25 cellular contexts compared by ENCODE assay signal in genomic region chr13:20099319-20099718, GRCh38.
"Had no signal": no experiment of that assay in that cellular context is flagged by ENCODE, and none has a peak within 500 bp of the region (broad histone marks: within the 10 kb centered on the region; RNA-seq: fewer than 3 reads in every experiment).

No MANE protein-coding gene starts in this region.

- H3K4me3 Mint-ChIP-seq: activated B cell treated with CpG ODN at 0.5 μM for 24 hours; activated CD4-positive, alpha-beta memory T cell treated with anti-CD3 and anti-CD28 coated beads for 36 hours; activated CD4-positive, alpha-beta T cell treated with anti-CD3 and anti-CD28 coated beads for 36 hours; activated naive CD8-positive, alpha-beta T cell treated with anti-CD3 and anti-CD28 coated beads for 36 hours; natural killer cell; stimulated activated naive CD8-positive, alpha-beta T cell treated with anti-CD3 and anti-CD28 coated beads, Interleukin-15, Interleukin-2, amounts not matched to agents 100 ng/mL and 50 ng/mL, for 24 hours; T-helper 2 cell treated with Interferon-gamma antibody and Interleukin-4, amounts not matched to agents 5 μg/mL and 100 μg/mL, for 36 hours had no signal

- H3K4me3 ChIP-seq: coronary artery, gastroesophageal sphincter, heart left ventricle, left ventricle myocardium inferior, ovary, psoas muscle, right atrium auricular region, thyroid gland, upper lobe of right lung had no signal

- H3K27ac ChIP-seq: coronary artery, epithelial cell of prostate, gastroesophageal sphincter, heart left ventricle, left ventricle myocardium inferior, neutrophil, ovary, psoas muscle, right atrium auricular region, thyroid gland, upper lobe of right lung had no signal

- ATAC-seq: activated CD4-positive, alpha-beta T cell treated with anti-CD3 and anti-CD28 coated beads for 36 hours; gastroesophageal sphincter; heart left ventricle; natural killer cell; psoas muscle; upper lobe of right lung had no signal

- H3K36me3 Mint-ChIP-seq: activated CD4-positive, alpha-beta memory T cell treated with anti-CD3 and anti-CD28 coated beads for 36 hours; activated naive CD8-positive, alpha-beta T cell treated with anti-CD3 and anti-CD28 coated beads for 36 hours; natural killer cell had no signal

- H3K27me3 ChIP-seq: ovary, right atrium auricular region, thyroid gland had no signal

- DNase-seq: activated B cell treated with CpG ODN at 0.5 μM for 24 hours; activated CD4-positive, alpha-beta memory T cell treated with anti-CD3 and anti-CD28 coated beads for 36 hours; activated CD4-positive, alpha-beta T cell treated with anti-CD3 and anti-CD28 coated beads for 36 hours; activated naive CD4-positive, alpha-beta T cell treated with Interleukin-2 at 50 U/mL for 16 hours; activated naive CD8-positive, alpha-beta T cell treated with anti-CD3 and anti-CD28 coated beads for 36 hours; activated T-cell treated with anti-CD3 and anti-CD28 coated beads, Interleukin-2, amount 50 U/mL, for 48 hours; heart left ventricle; kidney glomerular epithelial cell; left ventricle myocardium inferior; midbrain; natural killer cell; ovary; psoas muscle; stimulated activated CD4-positive, alpha-beta T cell treated with anti-CD3 and anti-CD28 coated beads, Interleukin-1b, Interleukin-23, amount 100 ng/mL, for 48 hours; substantia nigra; thyroid gland; upper lobe of right lung had no signal

- H3K4me1 Mint-ChIP-seq: activated B cell treated with CpG ODN at 0.5 μM for 24 hours; activated CD4-positive, alpha-beta T cell treated with anti-CD3 and anti-CD28 coated beads for 36 hours; natural killer cell had no signal

- H3K9me3 ChIP-seq: gastroesophageal sphincter, heart left ventricle, left ventricle myocardium inferior, neutrophil, ovary, psoas muscle, right atrium auricular region, thyroid gland, upper lobe of right lung had no signal

- H3K36me3 ChIP-seq: gastroesophageal sphincter, heart left ventricle, left ventricle myocardium inferior, neutrophil, ovary, right atrium auricular region, thyroid gland, upper lobe of right lung had no signal

- H3K27ac Mint-ChIP-seq: activated B cell treated with CpG ODN at 0.5 μM for 24 hours; activated CD4-positive, alpha-beta memory T cell treated with anti-CD3 and anti-CD28 coated beads for 36 hours; activated CD4-positive, alpha-beta T cell treated with anti-CD3 and anti-CD28 coated beads for 36 hours; activated naive CD8-positive, alpha-beta T cell treated with anti-CD3 and anti-CD28 coated beads for 36 hours; natural killer cell; stimulated activated naive CD8-positive, alpha-beta T cell treated with anti-CD3 and anti-CD28 coated beads, Interleukin-15, Interleukin-2, amounts not matched to agents 100 ng/mL and 50 ng/mL, for 24 hours; T-helper 2 cell treated with Interferon-gamma antibody and Interleukin-4, amounts not matched to agents 5 μg/mL and 100 μg/mL, for 36 hours had no signal

- FAIRE-seq: astrocyte had no signal

- H3K4me1 ChIP-seq: gastroesophageal sphincter, psoas muscle, upper lobe of right lung had no signal
